In genomic region chr10:132404169-132404880, GRCh38 we compare ENCODE assay signal across 1 cellular context.
TF ChIP-seq lines count a peak whose summit lies in the region.

No MANE protein-coding gene starts in this region.

TF ChIP-seq in HepG2, 621 proteins besides CTCF, POLR2A, EP300 and RAD21 (continued from another document):
- TF ChIP-seq, protein P1, sequence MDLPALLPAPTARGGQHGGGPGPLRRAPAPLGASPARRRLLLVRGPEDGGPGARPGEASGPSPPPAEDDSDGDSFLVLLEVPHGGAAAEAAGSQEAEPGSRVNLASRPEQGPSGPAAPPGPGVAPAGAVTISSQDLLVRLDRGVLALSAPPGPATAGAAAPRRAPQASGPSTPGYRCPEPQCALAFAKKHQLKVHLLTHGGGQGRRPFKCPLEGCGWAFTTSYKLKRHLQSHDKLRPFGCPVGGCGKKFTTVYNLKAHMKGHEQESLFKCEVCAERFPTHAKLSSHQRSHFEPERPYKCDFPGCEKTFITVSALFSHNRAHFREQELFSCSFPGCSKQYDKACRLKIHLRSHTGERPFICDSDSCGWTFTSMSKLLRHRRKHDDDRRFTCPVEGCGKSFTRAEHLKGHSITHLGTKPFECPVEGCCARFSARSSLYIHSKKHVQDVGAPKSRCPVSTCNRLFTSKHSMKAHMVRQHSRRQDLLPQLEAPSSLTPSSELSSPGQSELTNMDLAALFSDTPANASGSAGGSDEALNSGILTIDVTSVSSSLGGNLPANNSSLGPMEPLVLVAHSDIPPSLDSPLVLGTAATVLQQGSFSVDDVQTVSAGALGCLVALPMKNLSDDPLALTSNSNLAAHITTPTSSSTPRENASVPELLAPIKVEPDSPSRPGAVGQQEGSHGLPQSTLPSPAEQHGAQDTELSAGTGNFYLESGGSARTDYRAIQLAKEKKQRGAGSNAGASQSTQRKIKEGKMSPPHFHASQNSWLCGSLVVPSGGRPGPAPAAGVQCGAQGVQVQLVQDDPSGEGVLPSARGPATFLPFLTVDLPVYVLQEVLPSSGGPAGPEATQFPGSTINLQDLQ (CRISPR knock-in tag; IDR thresholded peaks at IDR 0.05): no peak
- TF ChIP-seq, protein P2, sequence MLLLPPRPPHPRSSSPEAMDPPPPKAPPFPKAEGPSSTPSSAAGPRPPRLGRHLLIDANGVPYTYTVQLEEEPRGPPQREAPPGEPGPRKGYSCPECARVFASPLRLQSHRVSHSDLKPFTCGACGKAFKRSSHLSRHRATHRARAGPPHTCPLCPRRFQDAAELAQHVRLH (CRISPR knock-in tag; IDR thresholded peaks at IDR 0.05; ENCODE audit: borderline replicate concordance, low read depth): no peak
- TF ChIP-seq PAX8 (CRISPR knock-in tag; IDR thresholded peaks at IDR 0.05; ENCODE audit: borderline replicate concordance) (no peak), ZBTB10 (CRISPR knock-in tag; IDR thresholded peaks at IDR 0.05; ENCODE audit: borderline replicate concordance) (no peak), TEAD2 (CRISPR knock-in tag; IDR thresholded peaks at IDR 0.05) (no peak), SRY (CRISPR knock-in tag; IDR thresholded peaks at IDR 0.05) (no peak)
TF ChIP-seq in HepG2: peak in this region for 0.
